15 cellular contexts compared by ENCODE assay signal in the genomic region with DNA sequence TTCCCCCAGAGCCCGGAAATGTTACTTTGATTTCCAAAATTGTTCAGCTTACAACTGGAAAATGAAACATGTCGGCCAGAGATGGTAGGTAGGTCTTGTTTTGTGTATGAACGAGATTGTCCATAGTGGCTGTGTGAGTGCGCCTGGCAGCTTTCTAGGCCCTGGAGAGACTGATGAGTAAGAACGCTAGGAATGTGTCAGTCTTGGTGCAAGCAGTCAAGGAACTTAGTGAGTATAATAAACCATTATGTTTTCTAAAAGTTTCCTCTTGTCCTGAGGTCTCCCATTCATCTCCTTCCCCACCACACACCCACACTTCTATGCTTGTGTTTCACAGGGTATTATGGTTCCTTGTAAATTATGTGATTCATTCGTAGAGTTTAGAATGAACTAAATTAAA.
DNase-seq lines count a peak whose midpoint lies in the region; ATAC-seq and TF ChIP-seq lines count a peak whose summit lies in the region.
"Had no signal": no experiment of that assay in that cellular context is flagged by ENCODE, and none has a peak within 500 bp of the region (broad histone marks: within the 10 kb centered on the region; RNA-seq: fewer than 3 reads in every experiment).

No MANE protein-coding gene starts in this region.

- no peak overlapping the region for H3K4me3 ChIP-seq in fibroblast of the aortic adventitia (ENCODE audit: low read depth, low read length)
- H3K4me3 ChIP-seq: vagina had no signal

- H3K27ac Mint-ChIP-seq in osteocyte (ENCODE audit: unreplicated experiment): peak overlapping the region; percentile 23
- H3K27ac Mint-ChIP-seq: activated B cell treated with CpG ODN at 0.5 μM for 24 hours; T-helper 1 cell treated with Interleukin-12 subunit alpha and Interleukin-12 subunit beta and Interleukin-4 antibody, amounts not matched to agents 30 μg/mL and 1 μg/mL, for 36 hours had no signal

- no peaks in the 10 kb centered on the region for H3K27me3 Mint-ChIP-seq in osteocyte (ENCODE audit: unreplicated experiment)
- H3K27me3 Mint-ChIP-seq: activated B cell treated with CpG ODN at 0.5 μM for 24 hours had no signal

- ATAC-seq in SK-N-SH treated with all-trans-retinoic acid at 6 μM for 48 hours (peak; percentile 38), GM19455 (IDR thresholded peaks at IDR 0.05; ENCODE audit: unreplicated experiment) (no peak), GM19351 (IDR thresholded peaks at IDR 0.05; ENCODE audit: unreplicated experiment) (no peak)

- peaks cover 4% of the 10 kb centered on the region for H3K4me1 Mint-ChIP-seq in osteocyte (ENCODE audit: unreplicated experiment)
- H3K4me1 Mint-ChIP-seq: activated B cell treated with CpG ODN at 0.5 μM for 24 hours, nephron progenitor cell had no signal

- DNase-seq in ELF-1 (ENCODE audit: low read depth, low spot score): peak; percentile 23
- DNase-seq in fibroblast of the aortic adventitia (ENCODE audit: low read depth): peak; percentile 10
- DNase-seq in osteocyte (ENCODE audit: extremely low spot score, unreplicated experiment): no peak
- DNase-seq in DMS 273 (lab: John Stamatoyannopoulos, UW; ENCODE audit: unreplicated experiment): no peak
- DNase-seq in iPS-NIHi7 (ENCODE audit: extremely low spot score): no peak
- DNase-seq: activated B cell treated with CpG ODN at 0.5 μM for 24 hours, Caco-2, NCI-H187 treated with DMSO at 0.1 percent for 48 hours, NCI-H446, nephron progenitor cell had no signal

- H3K9me3 Mint-ChIP-seq in osteocyte (ENCODE audit: unreplicated experiment): no peaks in the 10 kb centered on the region
- H3K9me3 Mint-ChIP-seq: activated B cell treated with CpG ODN at 0.5 μM for 24 hours, nephron progenitor cell had no signal

- no peaks in the 10 kb centered on the region for H3K36me3 Mint-ChIP-seq in osteocyte (ENCODE audit: unreplicated experiment)

- no peak for TF ChIP-seq CTCF in fibroblast of the aortic adventitia (IDR thresholded peaks at IDR 0.05; ENCODE audit: insufficient read depth, low read length)
- no peak for TF ChIP-seq CTCF in osteocyte (IDR thresholded peaks at IDR 0.05)

- no peak overlapping the region for H3K4me3 Mint-ChIP-seq in osteocyte (ENCODE audit: unreplicated experiment)
- H3K4me3 Mint-ChIP-seq: activated B cell treated with CpG ODN at 0.5 μM for 24 hours; nephron progenitor cell; T-helper 1 cell treated with Interleukin-12 subunit alpha and Interleukin-12 subunit beta and Interleukin-4 antibody, amounts not matched to agents 30 μg/mL and 1 μg/mL, for 36 hours had no signal

TF ChIP-seq in SK-N-SH treated with all-trans-retinoic acid at 6 μM for 48 hours, 23 proteins besides CTCF, POLR2A, EP300 and RAD21:
- TF ChIP-seq ZNF70 (CRISPR knock-in tag; IDR thresholded peaks at IDR 0.05) (no peak), ZNF565 (CRISPR knock-in tag; conservative IDR thresholded peaks at IDR 0.05; ENCODE audit: low read depth) (no peak), ESRRG (CRISPR knock-in tag; IDR thresholded peaks at IDR 0.05) (no peak), BACH2 (CRISPR knock-in tag; IDR thresholded peaks at IDR 0.05; ENCODE audit: borderline replicate concordance) (no peak), CREB5 (CRISPR knock-in tag; IDR thresholded peaks at IDR 0.05; ENCODE audit: low read depth) (no peak), ISL1 (CRISPR knock-in tag; IDR thresholded peaks at IDR 0.05) (no peak), TCF4 (CRISPR knock-in tag; IDR thresholded peaks at IDR 0.05; ENCODE audit: borderline replicate concordance) (no peak), RARB (CRISPR knock-in tag; IDR thresholded peaks at IDR 0.05) (no peak), CSDC2 (CRISPR knock-in tag; IDR thresholded peaks at IDR 0.05) (no peak), ZNF8 (CRISPR knock-in tag; IDR thresholded peaks at IDR 0.05) (no peak), ZFP3 (CRISPR knock-in tag; IDR thresholded peaks at IDR 0.05) (no peak), ZC3H10 (CRISPR knock-in tag; IDR thresholded peaks at IDR 0.05) (no peak), TSHZ2 (CRISPR knock-in tag; IDR thresholded peaks at IDR 0.05) (no peak)
- TF ChIP-seq, protein P1, sequence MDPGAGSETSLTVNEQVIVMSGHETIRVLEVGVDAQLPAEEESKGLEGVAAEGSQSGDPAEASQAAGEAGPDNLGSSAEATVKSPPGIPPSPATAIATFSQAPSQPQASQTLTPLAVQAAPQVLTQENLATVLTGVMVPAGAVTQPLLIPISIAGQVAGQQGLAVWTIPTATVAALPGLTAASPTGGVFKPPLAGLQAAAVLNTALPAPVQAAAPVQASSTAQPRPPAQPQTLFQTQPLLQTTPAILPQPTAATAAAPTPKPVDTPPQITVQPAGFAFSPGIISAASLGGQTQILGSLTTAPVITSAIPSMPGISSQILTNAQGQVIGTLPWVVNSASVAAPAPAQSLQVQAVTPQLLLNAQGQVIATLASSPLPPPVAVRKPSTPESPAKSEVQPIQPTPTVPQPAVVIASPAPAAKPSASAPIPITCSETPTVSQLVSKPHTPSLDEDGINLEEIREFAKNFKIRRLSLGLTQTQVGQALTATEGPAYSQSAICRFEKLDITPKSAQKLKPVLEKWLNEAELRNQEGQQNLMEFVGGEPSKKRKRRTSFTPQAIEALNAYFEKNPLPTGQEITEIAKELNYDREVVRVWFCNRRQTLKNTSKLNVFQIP (CRISPR knock-in tag; IDR thresholded peaks at IDR 0.05; ENCODE audit: borderline replicate concordance, low read depth): no peak
TF ChIP-seq in SK-N-SH treated with all-trans-retinoic acid at 6 μM for 48 hours: peak in this region for 0.

Comparison
In these comparisons a context has a peak if more than half of its experiments do, and no peak if none do; other contexts are left out.
1. DNase-seq: peak in ELF-1 (single experiment) and fibroblast of the aortic adventitia (single experiment); none in osteocyte (single experiment), DMS 273 (single experiment) and iPS-NIHi7 (single experiment).